ENCODE assay signal across 19 cellular contexts in genomic region chr6:138424004-138424904, GRCh38. TPM values are rescaled to one million over a fixed set of nuclear protein-coding genes. Genes with fewer than 3 reads are reported as not detected.
A peak's percentile ranks its signal among the peaks of the same experiment; 100 is the strongest.
DNase-seq lines count a peak whose midpoint lies in the region; ATAC-seq and TF ChIP-seq lines count a peak whose summit lies in the region.
"Had no signal": no experiment of that assay in that cellular context is flagged by ENCODE, and none has a peak within 500 bp of the region (broad histone marks: within the 10 kb centered on the region; RNA-seq: fewer than 3 reads in every experiment).

No MANE protein-coding gene starts in this region.

- H3K9me3 ChIP-seq in lower lobe of right lung (no peaks in the 10 kb centered on the region), suprapubic skin (no peaks in the 10 kb centered on the region)
- H3K9me3 ChIP-seq: A549, HAP-1 had no signal

- no peak overlapping the region for H3K27ac ChIP-seq in lower lobe of right lung
- H3K27ac ChIP-seq in suprapubic skin: no peak overlapping the region
- H3K27ac ChIP-seq: A549 had no signal

- 92% methylated on average over 45 of the region's 48 CpGs for WGBS in suprapubic skin

- H3K4me1 ChIP-seq in lower lobe of right lung (peaks cover 18% of the 10 kb centered on the region), suprapubic skin (no peaks in the 10 kb centered on the region)
- H3K4me1 ChIP-seq: A549, HAP-1 had no signal

- ATAC-seq in lower lobe of right lung (peak; percentile 11 to 30), HG02642 (IDR thresholded peaks at IDR 0.05; ENCODE audit: poor library complexity, unreplicated experiment) (no peak), GM18519 (IDR thresholded peaks at IDR 0.05; ENCODE audit: low FRiP score, unreplicated experiment) (no peak)
- ATAC-seq: A549 had no signal

- H3K4me3 ChIP-seq in lower lobe of right lung (no peak overlapping the region), suprapubic skin (no peak overlapping the region)
- H3K4me3 ChIP-seq: A549; BLaER1 treated with 17β-estradiol and CSF1 and Interleukin-3, amounts not matched to agents 10 nM and 100 nM; HAP-1 had no signal

- H3K4me3 Mint-ChIP-seq in CD14-positive monocyte: no peak overlapping the region
- H3K4me3 Mint-ChIP-seq in glutamatergic neuron (ENCODE audit: unreplicated experiment): no peak overlapping the region

- H3K27me3 ChIP-seq in lower lobe of right lung (ENCODE audit: low read depth) (no peaks in the 10 kb centered on the region), suprapubic skin (no peaks in the 10 kb centered on the region)
- H3K27me3 ChIP-seq: BLaER1 treated with 17β-estradiol and CSF1 and Interleukin-3, amounts not matched to agents 10 nM and 100 nM had no signal

- TF ChIP-seq POLR2A in suprapubic skin (IDR thresholded peaks at IDR 0.05): no peak

- no peaks in the 10 kb centered on the region for H3K27me3 Mint-ChIP-seq in CD14-positive monocyte (ENCODE audit: low read depth in 3 of 3)
- H3K27me3 Mint-ChIP-seq in glutamatergic neuron (ENCODE audit: unreplicated experiment): peaks cover 6% of the 10 kb centered on the region

- H3K27ac Mint-ChIP-seq in CD14-positive monocyte (peak overlapping the region in 4 of 7 donors; percentile 1 to 71 (median 48)), glutamatergic neuron (ENCODE audit: unreplicated experiment) (peak overlapping the region; percentile 48)
- H3K27ac Mint-ChIP-seq: CD8-positive, alpha-beta memory T cell had no signal

- H3K9me3 Mint-ChIP-seq in CD14-positive monocyte (peaks cover 0 to 13% (median 6%) of the 10 kb centered on the region in 7 donors), glutamatergic neuron (ENCODE audit: unreplicated experiment) (peaks cover 3% of the 10 kb centered on the region)
- H3K9me3 Mint-ChIP-seq: CD8-positive, alpha-beta memory T cell had no signal

- H3K36me3 ChIP-seq in lower lobe of right lung (peaks cover 17% of the 10 kb centered on the region), suprapubic skin (peaks cover 9% of the 10 kb centered on the region)

- no peak for TF ChIP-seq CTCF in CD14-positive monocyte (IDR thresholded peaks at IDR 0.05)
- TF ChIP-seq CTCF in glutamatergic neuron (IDR thresholded peaks at IDR 0.05; ENCODE audit: partially characterized antibody, unreplicated experiment): no peak
- no peak for TF ChIP-seq CTCF in lower lobe of right lung (IDR thresholded peaks at IDR 0.05)
- TF ChIP-seq CTCF in suprapubic skin (IDR thresholded peaks at IDR 0.05): no peak

- H3K4me1 Mint-ChIP-seq in CD14-positive monocyte (peaks cover 29% of the 10 kb centered on the region), glutamatergic neuron (ENCODE audit: low read depth, unreplicated experiment) (peaks cover 6% of the 10 kb centered on the region)

- TF ChIP-seq EP300 in suprapubic skin (IDR thresholded peaks at IDR 0.05): no peak

- no peak for DNase-seq in CD14-positive monocyte (ENCODE audit: low spot score)
- peak; percentile 53 for DNase-seq in SK-N-DZ (ENCODE audit: low spot score)
- DNase-seq in glutamatergic neuron: no peak
- DNase-seq in lower lobe of right lung: no peak
- DNase-seq in stimulated activated CD4-positive, alpha-beta T cell treated with anti-CD3 and anti-CD28 coated beads, Interleukin-1b, Interleukin-23, amount 100 ng/mL, for 48 hours: no peak
- no peak for DNase-seq in suprapubic skin (ENCODE audit: low spot score in 2 of 2)
- DNase-seq: CD8-positive, alpha-beta memory T cell; NCI-H187; NCI-H2227 treated with DMSO at 0.1 percent for 48 hours; NCI-H510A treated with DMSO at 0.1 percent for 48 hours; NCI-H774; OCI-M1; SIG-M5 had no signal

- H3K36me3 Mint-ChIP-seq in CD14-positive monocyte (peaks cover 20 to 33% of the 10 kb centered on the region in 2 donors), glutamatergic neuron (ENCODE audit: unreplicated experiment) (peaks cover 4% of the 10 kb centered on the region)

- intact Hi-C loops in CD14-positive monocyte (cut with micrococcal nuclease) (loop anchor here in 1 of 2 donors (10.0 kb wide), 1 partner anchor 341 kb away; no protein-coding TSS in a partner anchor), lower lobe of right lung (cut with DNase I) (no loop called here)

RNA-seq across cellular contexts. Expression of gene HEBP2, which starts 20.2 kb away (rescaled TPM):
- 10 to 100 TPM; 96.8 to 97.5 TPM for polyA plus RNA-seq in CD14-positive monocyte
- 51.8 and 52.5 TPM in 2 replicates for polyA plus RNA-seq in SK-N-DZ (2014; cell fraction: cytosol; rRNA removed)
- polyA plus RNA-seq in SK-N-DZ (2014; cell fraction: nucleus; rRNA removed): 39.2 and 55.5 TPM in 2 replicates
- 53.0 TPM for total RNA-seq in glutamatergic neuron (ENCODE audit: unreplicated experiment)
- 38.6 TPM for total RNA-seq in lower lobe of right lung
- total RNA-seq in suprapubic skin: 10 to 100 TPM; 37.7 to 82.9 (median 56.3) TPM

RNA-seq across cellular contexts. Expression of gene SMIM28, which starts 46.5 kb away (rescaled TPM):
- polyA plus RNA-seq in CD14-positive monocyte: not detected
- 2.1 and 4.2 TPM in 2 replicates for polyA plus RNA-seq in SK-N-DZ (2014; cell fraction: cytosol; rRNA removed)
- 1.7 and 2.5 TPM in 2 replicates for polyA plus RNA-seq in SK-N-DZ (2014; cell fraction: nucleus; rRNA removed)
- total RNA-seq in glutamatergic neuron (ENCODE audit: unreplicated experiment) (not detected), lower lobe of right lung (not detected), suprapubic skin (not detected)
- total RNA-seq: CD8-positive, alpha-beta memory T cell; RPMI7951 had no signal
- polyA plus RNA-seq: A549; CD8-positive, alpha-beta memory T cell had no signal

Comparison
In these comparisons a context has a peak if more than half of its experiments do, and no peak if none do; other contexts are left out.
1. ATAC-seq: peak in lower lobe of right lung (2 of 2); none in HG02642 (single experiment) and GM18519 (single experiment).